8 cellular contexts compared by ENCODE assay signal in the genomic region with DNA sequence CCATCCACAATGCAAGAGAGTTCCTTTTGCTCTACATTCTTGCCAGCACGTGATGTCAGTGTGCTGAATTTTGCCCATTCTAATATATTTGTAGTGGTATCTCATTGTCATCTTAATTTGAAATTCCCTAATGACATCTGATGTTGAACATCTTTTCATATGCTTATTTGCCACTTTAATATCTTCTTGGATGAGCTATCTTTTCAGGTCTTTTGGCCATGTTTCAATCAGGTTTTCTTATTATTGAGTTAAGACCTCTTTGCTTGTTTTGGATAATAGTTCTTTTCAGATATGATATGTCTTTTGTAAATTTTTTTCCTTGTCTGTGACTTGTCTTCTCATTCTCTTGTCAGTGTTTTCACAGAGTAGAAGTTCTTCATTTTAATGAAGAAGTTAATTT.
"Had no signal": no experiment of that assay in that cellular context is flagged by ENCODE, and none has a peak within 500 bp of the region (broad histone marks: within the 10 kb centered on the region; RNA-seq: fewer than 3 reads in every experiment).

No MANE protein-coding gene starts in this region.

- ATAC-seq: GM12878 had no signal

- DNase-seq: GDM1, GF-D8 had no signal

- FAIRE-seq: G401.6, GM12878, GM12891, GM12892, GM18507, GM19239 had no signal

- H3K4me3 ChIP-seq: GM12878 had no signal
